1 cellular context compared by ENCODE assay signal in genomic region chr12:124459852-124460645, GRCh38.
TF ChIP-seq lines count a peak whose summit lies in the region.

No MANE protein-coding gene starts in this region.

TF ChIP-seq in K562, 482 proteins besides CTCF, POLR2A, EP300 and RAD21 (continued from another document):
- no peak for TF ChIP-seq DPF2 (IDR thresholded peaks at IDR 0.05)
- no peak for TF ChIP-seq THRB (CRISPR knock-in tag; conservative IDR thresholded peaks at IDR 0.05)
- TF ChIP-seq FOXO4 (CRISPR knock-in tag; IDR thresholded peaks at IDR 0.05) = no peak
- TF ChIP-seq ILF3 (IDR thresholded peaks at IDR 0.05; ENCODE audit: borderline replicate concordance) = no peak
- no peak for TF ChIP-seq SMAD1 (IDR thresholded peaks at IDR 0.05; ENCODE audit: low read depth, low read length, partially characterized antibody)
- TF ChIP-seq ZNF436 (CRISPR knock-in tag; IDR thresholded peaks at IDR 0.05) = no peak
- TF ChIP-seq EGR1 (conservative IDR thresholded peaks at IDR 0.05) = no peak
- no peak for TF ChIP-seq BRD4 (IDR thresholded peaks at IDR 0.05)
TF ChIP-seq in K562: peak in this region for 2.
